ENCODE assay signal across 1 cellular context in the genomic region with DNA sequence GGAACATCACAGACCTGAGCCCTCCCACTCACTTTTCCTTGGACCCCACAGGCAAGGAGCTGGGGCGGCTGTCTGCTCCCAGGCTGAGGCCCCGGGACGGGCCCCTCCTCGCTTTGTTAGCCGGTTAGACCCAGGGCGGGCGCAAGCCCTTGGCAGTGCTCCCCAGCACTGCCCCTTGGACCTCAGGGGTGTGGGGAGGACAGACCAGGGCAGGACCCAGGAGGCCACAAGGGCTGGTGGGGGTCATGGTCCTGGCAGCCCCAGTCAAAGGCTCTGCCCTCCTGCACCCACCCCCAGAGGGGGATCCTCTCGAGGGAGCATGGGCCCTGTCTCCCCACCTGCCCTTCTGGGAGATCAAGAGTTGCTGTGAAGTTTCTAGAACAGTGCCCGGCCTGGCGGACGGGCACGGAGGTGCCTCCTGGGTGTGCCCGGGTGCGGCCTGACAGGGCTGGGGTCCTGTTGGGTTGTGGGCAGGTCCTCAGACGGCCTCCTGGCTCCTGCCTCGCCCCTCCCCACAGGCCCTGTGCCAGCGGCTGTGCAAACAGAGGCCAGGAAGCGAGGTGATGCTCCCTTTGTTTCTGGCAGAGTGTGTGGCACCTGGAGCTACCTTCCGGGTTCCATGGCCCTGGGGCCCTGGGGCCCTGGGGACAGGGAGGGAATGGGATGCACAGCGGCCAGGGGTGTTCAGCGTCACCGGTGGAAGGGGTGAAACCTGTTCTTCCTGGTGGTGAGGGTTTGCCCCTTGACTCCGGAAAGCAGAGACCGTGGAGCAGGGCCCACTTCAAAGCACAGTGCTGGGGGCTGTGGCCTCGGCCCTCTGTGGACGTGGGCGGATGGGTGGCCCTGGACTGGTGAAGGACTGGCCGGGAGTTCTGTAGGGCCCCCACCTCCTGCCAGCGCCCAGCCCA.
TF ChIP-seq lines count a peak whose summit lies in the region.

No MANE protein-coding gene starts in this region.

TF ChIP-seq in HepG2, 621 proteins besides CTCF, POLR2A, EP300 and RAD21 (continued from another document and continues in another):
- TF ChIP-seq, protein P1, sequence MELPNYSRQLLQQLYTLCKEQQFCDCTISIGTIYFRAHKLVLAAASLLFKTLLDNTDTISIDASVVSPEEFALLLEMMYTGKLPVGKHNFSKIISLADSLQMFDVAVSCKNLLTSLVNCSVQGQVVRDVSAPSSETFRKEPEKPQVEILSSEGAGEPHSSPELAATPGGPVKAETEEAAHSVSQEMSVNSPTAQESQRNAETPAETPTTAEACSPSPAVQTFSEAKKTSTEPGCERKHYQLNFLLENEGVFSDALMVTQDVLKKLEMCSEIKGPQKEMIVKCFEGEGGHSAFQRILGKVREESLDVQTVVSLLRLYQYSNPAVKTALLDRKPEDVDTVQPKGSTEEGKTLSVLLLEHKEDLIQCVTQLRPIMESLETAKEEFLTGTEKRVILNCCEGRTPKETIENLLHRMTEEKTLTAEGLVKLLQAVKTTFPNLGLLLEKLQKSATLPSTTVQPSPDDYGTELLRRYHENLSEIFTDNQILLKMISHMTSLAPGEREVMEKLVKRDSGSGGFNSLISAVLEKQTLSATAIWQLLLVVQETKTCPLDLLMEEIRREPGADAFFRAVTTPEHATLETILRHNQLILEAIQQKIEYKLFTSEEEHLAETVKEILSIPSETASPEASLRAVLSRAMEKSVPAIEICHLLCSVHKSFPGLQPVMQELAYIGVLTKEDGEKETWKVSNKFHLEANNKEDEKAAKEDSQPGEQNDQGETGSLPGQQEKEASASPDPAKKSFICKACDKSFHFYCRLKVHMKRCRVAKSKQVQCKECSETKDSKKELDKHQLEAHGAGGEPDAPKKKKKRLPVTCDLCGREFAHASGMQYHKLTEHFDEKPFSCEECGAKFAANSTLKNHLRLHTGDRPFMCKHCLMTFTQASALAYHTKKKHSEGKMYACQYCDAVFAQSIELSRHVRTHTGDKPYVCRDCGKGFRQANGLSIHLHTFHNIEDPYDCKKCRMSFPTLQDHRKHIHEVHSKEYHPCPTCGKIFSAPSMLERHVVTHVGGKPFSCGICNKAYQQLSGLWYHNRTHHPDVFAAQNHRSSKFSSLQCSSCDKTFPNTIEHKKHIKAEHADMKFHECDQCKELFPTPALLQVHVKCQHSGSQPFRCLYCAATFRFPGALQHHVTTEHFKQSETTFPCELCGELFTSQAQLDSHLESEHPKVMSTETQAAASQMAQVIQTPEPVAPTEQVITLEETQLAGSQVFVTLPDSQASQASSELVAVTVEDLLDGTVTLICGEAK (IDR thresholded peaks at IDR 0.05) = no peak
- TF ChIP-seq, protein P1 (CRISPR knock-in tag; IDR thresholded peaks at IDR 0.05) = no peak
- peak; percentile 22; the same call in 1 of the 2 replicates for TF ChIP-seq ZNF20 (CRISPR knock-in tag; IDR thresholded peaks at IDR 0.05)
- TF ChIP-seq ZNF883 (CRISPR knock-in tag; IDR thresholded peaks at IDR 0.05; ENCODE audit: not compliant biosample characterization) = peak; percentile 12
- TF ChIP-seq, protein P2, sequence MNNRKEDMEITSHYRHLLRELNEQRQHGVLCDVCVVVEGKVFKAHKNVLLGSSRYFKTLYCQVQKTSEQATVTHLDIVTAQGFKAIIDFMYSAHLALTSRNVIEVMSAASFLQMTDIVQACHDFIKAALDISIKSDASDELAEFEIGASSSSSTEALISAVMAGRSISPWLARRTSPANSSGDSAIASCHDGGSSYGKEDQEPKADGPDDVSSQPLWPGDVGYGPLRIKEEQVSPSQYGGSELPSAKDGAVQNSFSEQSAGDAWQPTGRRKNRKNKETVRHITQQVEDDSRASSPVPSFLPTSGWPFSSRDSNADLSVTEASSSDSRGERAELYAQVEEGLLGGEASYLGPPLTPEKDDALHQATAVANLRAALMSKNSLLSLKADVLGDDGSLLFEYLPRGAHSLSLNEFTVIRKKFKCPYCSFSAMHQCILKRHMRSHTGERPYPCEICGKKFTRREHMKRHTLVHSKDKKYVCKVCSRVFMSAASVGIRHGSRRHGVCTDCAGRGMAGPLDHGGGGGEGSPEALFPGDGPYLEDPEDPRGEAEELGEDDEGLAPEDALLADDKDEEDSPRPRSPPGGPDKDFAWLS (CRISPR knock-in tag; IDR thresholded peaks at IDR 0.05; ENCODE audit: borderline replicate concordance) = no peak
- TF ChIP-seq ZNF768 (CRISPR knock-in tag; IDR thresholded peaks at IDR 0.05) = peak; percentile 69; the same call in 1 of the 2 replicates
- TF ChIP-seq CBX1 (IDR thresholded peaks at IDR 0.05; ENCODE audit: low read depth) = peak; percentile 67
- TF ChIP-seq TRIM24 (CRISPR knock-in tag; IDR thresholded peaks at IDR 0.05) = 0 out of 2 replicates have a peak, but pooled peaks have one; percentile 59
- TF ChIP-seq KLF12 (CRISPR knock-in tag; IDR thresholded peaks at IDR 0.05; ENCODE audit: borderline replicate concordance) = no peak
- TF ChIP-seq ETV5 (CRISPR knock-in tag; IDR thresholded peaks at IDR 0.05; ENCODE audit: borderline replicate concordance) = peak; percentile 82
- no peak for TF ChIP-seq MED13 (CRISPR knock-in tag; IDR thresholded peaks at IDR 0.05)
- TF ChIP-seq ARID2 (CRISPR knock-in tag; IDR thresholded peaks at IDR 0.05; ENCODE audit: borderline replicate concordance) = no peak
- TF ChIP-seq, protein P3, sequence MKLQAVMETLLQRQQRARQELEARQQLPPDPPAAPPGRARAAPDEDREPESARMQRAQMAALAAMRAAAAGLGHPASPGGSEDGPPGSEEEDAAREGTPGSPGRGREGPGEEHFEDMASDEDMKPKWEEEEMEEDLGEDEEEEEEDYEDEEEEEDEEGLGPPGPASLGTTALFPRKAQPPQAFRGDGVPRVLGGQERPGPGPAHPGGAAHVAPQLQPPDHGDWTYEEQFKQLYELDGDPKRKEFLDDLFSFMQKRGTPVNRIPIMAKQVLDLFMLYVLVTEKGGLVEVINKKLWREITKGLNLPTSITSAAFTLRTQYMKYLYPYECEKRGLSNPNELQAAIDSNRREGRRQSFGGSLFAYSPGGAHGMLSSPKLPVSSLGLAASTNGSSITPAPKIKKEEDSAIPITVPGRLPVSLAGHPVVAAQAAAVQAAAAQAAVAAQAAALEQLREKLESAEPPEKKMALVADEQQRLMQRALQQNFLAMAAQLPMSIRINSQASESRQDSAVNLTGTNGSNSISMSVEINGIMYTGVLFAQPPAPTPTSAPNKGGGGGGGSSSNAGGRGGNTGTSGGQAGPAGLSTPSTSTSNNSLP (IDR thresholded peaks at IDR 0.05; ENCODE audit: low read depth, low read length) = no peak
- no peak for TF ChIP-seq ZNF709 (CRISPR knock-in tag; IDR thresholded peaks at IDR 0.05)
- TF ChIP-seq ZNF274 (CRISPR knock-in tag; IDR thresholded peaks at IDR 0.05) = 0 out of 2 replicates have a peak, but pooled peaks have one; percentile 33
- TF ChIP-seq, protein P4, sequence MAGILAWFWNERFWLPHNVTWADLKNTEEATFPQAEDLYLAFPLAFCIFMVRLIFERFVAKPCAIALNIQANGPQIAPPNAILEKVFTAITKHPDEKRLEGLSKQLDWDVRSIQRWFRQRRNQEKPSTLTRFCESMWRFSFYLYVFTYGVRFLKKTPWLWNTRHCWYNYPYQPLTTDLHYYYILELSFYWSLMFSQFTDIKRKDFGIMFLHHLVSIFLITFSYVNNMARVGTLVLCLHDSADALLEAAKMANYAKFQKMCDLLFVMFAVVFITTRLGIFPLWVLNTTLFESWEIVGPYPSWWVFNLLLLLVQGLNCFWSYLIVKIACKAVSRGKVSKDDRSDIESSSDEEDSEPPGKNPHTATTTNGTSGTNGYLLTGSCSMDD (CRISPR knock-in tag; IDR thresholded peaks at IDR 0.05) = no peak
- no peak for TF ChIP-seq ATRX (CRISPR knock-in tag; IDR thresholded peaks at IDR 0.05; ENCODE audit: borderline replicate concordance)
- TF ChIP-seq, protein P5, sequence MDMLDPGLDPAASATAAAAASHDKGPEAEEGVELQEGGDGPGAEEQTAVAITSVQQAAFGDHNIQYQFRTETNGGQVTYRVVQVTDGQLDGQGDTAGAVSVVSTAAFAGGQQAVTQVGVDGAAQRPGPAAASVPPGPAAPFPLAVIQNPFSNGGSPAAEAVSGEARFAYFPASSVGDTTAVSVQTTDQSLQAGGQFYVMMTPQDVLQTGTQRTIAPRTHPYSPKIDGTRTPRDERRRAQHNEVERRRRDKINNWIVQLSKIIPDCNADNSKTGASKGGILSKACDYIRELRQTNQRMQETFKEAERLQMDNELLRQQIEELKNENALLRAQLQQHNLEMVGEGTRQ (IDR thresholded peaks at IDR 0.05; ENCODE audit: low read depth, low read length) = no peak
- TF ChIP-seq, protein P5 (CRISPR knock-in tag; IDR thresholded peaks at IDR 0.05; ENCODE audit: borderline replicate concordance) = no peak
- TF ChIP-seq NAIF1 (CRISPR knock-in tag; IDR thresholded peaks at IDR 0.05; ENCODE audit: borderline replicate concordance) = no peak
- TF ChIP-seq KMT2B (CRISPR knock-in tag; IDR thresholded peaks at IDR 0.05) = no peak; the same call in 1 of the 2 replicates
- TF ChIP-seq, protein P6, sequence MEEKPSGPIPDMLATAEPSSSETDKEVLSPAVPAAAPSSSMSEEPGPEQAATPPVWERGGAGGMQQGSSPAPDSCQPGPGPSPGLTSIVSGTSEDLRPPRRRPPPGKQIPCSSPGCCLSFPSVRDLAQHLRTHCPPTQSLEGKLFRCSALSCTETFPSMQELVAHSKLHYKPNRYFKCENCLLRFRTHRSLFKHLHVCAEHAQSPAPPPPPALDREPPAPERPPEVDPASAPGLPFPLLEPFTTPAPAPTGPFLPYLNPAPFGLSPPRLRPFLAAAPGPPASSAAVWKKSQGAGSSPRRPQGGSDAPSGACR (CRISPR knock-in tag; IDR thresholded peaks at IDR 0.05) = no peak; the same call in 1 of the 2 replicates
- TF ChIP-seq ZNF367 (CRISPR knock-in tag; IDR thresholded peaks at IDR 0.05; ENCODE audit: borderline replicate concordance) = no peak
- TF ChIP-seq, protein P7, sequence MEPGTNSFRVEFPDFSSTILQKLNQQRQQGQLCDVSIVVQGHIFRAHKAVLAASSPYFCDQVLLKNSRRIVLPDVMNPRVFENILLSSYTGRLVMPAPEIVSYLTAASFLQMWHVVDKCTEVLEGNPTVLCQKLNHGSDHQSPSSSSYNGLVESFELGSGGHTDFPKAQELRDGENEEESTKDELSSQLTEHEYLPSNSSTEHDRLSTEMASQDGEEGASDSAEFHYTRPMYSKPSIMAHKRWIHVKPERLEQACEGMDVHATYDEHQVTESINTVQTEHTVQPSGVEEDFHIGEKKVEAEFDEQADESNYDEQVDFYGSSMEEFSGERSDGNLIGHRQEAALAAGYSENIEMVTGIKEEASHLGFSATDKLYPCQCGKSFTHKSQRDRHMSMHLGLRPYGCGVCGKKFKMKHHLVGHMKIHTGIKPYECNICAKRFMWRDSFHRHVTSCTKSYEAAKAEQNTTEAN (CRISPR knock-in tag; conservative IDR thresholded peaks at IDR 0.05) = 0 out of 2 replicates have a peak, but pooled peaks have one; percentile 23
- TF ChIP-seq, protein P8, sequence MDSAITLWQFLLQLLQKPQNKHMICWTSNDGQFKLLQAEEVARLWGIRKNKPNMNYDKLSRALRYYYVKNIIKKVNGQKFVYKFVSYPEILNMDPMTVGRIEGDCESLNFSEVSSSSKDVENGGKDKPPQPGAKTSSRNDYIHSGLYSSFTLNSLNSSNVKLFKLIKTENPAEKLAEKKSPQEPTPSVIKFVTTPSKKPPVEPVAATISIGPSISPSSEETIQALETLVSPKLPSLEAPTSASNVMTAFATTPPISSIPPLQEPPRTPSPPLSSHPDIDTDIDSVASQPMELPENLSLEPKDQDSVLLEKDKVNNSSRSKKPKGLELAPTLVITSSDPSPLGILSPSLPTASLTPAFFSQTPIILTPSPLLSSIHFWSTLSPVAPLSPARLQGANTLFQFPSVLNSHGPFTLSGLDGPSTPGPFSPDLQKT (CRISPR knock-in tag; IDR thresholded peaks at IDR 0.05; ENCODE audit: borderline replicate concordance) = no peak
- TF ChIP-seq ZNF562 (CRISPR knock-in tag; IDR thresholded peaks at IDR 0.05; ENCODE audit: borderline replicate concordance) = no peak
- TF ChIP-seq, protein P9, sequence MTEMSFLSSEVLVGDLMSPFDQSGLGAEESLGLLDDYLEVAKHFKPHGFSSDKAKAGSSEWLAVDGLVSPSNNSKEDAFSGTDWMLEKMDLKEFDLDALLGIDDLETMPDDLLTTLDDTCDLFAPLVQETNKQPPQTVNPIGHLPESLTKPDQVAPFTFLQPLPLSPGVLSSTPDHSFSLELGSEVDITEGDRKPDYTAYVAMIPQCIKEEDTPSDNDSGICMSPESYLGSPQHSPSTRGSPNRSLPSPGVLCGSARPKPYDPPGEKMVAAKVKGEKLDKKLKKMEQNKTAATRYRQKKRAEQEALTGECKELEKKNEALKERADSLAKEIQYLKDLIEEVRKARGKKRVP (CRISPR knock-in tag; IDR thresholded peaks at IDR 0.05) = peak; percentile 2 to 54; a peak in 2 of 4 replicates
- peak; percentile 44; the same call in 1 of the 2 replicates for TF ChIP-seq HIVEP1 (CRISPR knock-in tag; IDR thresholded peaks at IDR 0.05)
- TF ChIP-seq ZNF776 (CRISPR knock-in tag; IDR thresholded peaks at IDR 0.05) = no peak
